In genomic region chr9:68780735-68781134, GRCh38 we compare ENCODE assay signal across 2 cellular contexts.
TF ChIP-seq lines count a peak whose summit lies in the region.

No MANE protein-coding gene starts in this region.

TF ChIP-seq in SK-N-SH, 30 proteins besides CTCF, POLR2A, EP300 and RAD21 (continued from another document):
- TF ChIP-seq, protein P1, sequence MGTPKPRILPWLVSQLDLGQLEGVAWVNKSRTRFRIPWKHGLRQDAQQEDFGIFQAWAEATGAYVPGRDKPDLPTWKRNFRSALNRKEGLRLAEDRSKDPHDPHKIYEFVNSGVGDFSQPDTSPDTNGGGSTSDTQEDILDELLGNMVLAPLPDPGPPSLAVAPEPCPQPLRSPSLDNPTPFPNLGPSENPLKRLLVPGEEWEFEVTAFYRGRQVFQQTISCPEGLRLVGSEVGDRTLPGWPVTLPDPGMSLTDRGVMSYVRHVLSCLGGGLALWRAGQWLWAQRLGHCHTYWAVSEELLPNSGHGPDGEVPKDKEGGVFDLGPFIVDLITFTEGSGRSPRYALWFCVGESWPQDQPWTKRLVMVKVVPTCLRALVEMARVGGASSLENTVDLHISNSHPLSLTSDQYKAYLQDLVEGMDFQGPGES (IDR thresholded peaks at IDR 0.05; ENCODE audit: low read depth, low read length): no peak
- TF ChIP-seq SMC3 (IDR thresholded peaks at IDR 0.05; ENCODE audit: low read depth, low read length) (no peak), JUND (IDR thresholded peaks at IDR 0.05) (no peak), TAF1 (IDR thresholded peaks at IDR 0.05; ENCODE audit: borderline replicate concordance, low read depth, low read length) (no peak), CHD2 (IDR thresholded peaks at IDR 0.05; ENCODE audit: low read length, partially characterized antibody) (no peak), GABPA (IDR thresholded peaks at IDR 0.05; ENCODE audit: low read depth) (no peak), FOXM1 (IDR thresholded peaks at IDR 0.05; ENCODE audit: low read depth) (no peak), NRF1 (IDR thresholded peaks at IDR 0.05; ENCODE audit: low read depth, low read length) (no peak), EZH2phosphoT487 (IDR thresholded peaks at IDR 0.05; ENCODE audit: borderline replicate concordance, low read depth) (no peak), MEF2A (IDR thresholded peaks at IDR 0.05; ENCODE audit: borderline replicate concordance, low read depth) (no peak), TCF12 (IDR thresholded peaks at IDR 0.05) (no peak), GATA2 (CRISPR knock-in tag; IDR thresholded peaks at IDR 0.05) (no peak)
- TF ChIP-seq, protein P2, sequence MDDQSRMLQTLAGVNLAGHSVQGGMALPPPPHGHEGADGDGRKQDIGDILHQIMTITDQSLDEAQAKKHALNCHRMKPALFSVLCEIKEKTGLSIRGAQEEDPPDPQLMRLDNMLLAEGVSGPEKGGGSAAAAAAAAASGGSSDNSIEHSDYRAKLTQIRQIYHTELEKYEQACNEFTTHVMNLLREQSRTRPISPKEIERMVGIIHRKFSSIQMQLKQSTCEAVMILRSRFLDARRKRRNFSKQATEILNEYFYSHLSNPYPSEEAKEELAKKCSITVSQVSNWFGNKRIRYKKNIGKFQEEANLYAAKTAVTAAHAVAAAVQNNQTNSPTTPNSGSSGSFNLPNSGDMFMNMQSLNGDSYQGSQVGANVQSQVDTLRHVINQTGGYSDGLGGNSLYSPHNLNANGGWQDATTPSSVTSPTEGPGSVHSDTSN (IDR thresholded peaks at IDR 0.05): no peak

TF ChIP-seq in SK-N-SH treated with all-trans-retinoic acid at 6 μM for 48 hours, 23 proteins besides CTCF, POLR2A, EP300 and RAD21 (continued from another document):
- TF ChIP-seq TSHZ2 (CRISPR knock-in tag; IDR thresholded peaks at IDR 0.05): no peak
TF ChIP-seq in SK-N-SH treated with all-trans-retinoic acid at 6 μM for 48 hours: peak in this region for 0.
